In the genomic region with DNA sequence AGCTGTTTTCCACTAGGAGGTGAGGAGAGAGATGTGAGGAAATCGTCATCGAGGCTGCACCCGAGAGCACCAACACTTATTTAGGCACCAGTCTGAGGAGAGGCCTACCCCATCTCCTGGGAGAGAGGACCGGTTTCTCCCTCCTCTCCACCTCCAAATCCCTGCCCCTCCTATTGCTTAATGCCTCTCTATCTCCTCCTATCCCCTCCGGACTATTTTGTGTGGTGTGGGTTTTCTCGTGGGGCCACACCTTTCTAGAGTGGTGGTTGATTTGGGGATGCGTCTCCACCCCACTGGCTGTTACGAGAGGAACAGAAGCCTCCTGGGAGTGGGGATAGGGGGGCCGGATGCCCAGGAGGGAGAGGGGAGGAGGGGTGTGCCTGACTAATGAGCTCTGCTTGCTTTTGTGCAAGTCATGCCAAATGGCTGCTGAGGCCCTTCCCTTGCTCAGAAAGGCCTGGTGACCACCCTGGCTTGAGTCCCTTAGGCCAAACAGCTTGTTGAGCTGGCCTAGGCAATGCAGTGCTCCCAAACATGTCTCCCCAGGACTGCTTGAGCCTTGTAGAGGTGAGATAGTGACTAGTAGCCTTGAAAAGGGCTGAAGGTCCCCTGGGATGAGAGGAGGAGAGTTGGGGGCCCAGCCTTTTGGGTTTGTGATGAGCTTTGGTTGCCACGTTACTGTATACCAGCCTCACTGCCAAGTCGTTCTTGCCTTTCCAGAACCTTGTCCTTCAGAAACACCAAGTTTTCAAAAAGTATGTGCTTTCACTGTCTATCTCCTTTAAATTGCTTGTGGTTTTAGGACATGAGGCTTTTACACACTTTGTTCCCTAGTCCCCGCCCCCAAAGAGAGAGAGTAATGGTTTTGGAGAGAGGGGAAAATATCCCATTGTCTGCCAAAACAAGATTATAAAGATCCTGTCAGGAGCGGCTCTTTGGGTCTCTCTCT, we compare ENCODE assay signal across 8 cellular contexts.
A peak's percentile ranks its signal among the peaks of the same experiment; 100 is the strongest.
DNase-seq lines count a peak whose midpoint lies in the region; ATAC-seq, FAIRE-seq and TF ChIP-seq lines count a peak whose summit lies in the region.

No MANE protein-coding gene starts in this region.

- no peak for TF ChIP-seq CTCF in RWPE2 (IDR thresholded peaks at IDR 0.05; ENCODE audit: poor library complexity, severe bottlenecking)

- ATAC-seq in HG02852 (IDR thresholded peaks at IDR 0.05; ENCODE audit: unreplicated experiment), result peak; percentile 33
- ATAC-seq in RWPE2 (ENCODE audit: low read depth), result peak; percentile 83
- no peak for ATAC-seq in GM19035 (IDR thresholded peaks at IDR 0.05; ENCODE audit: unreplicated experiment)

- no peak for FAIRE-seq in urothelium cell line (lab: Jason Lieb, UNC)

- peak overlapping the region; percentile 89 for H3K27ac ChIP-seq in RWPE2 (ENCODE audit: poor library complexity, severe bottlenecking)

- H3K4me1 ChIP-seq in RWPE2 (ENCODE audit: insufficient read depth, poor library complexity, severe bottlenecking), result peaks cover 32% of the 10 kb centered on the region

- H3K27me3 ChIP-seq in RWPE2 (ENCODE audit: insufficient read depth, poor library complexity, severe bottlenecking), result no peaks in the 10 kb centered on the region

- DNase-seq in GM04503 (ENCODE audit: low read depth) (peak; percentile 56), RWPE2 (ENCODE audit: low spot score) (peak; percentile 77), foreskin melanocyte (peak; percentile 57), nucleus accumbens (lab: John Stamatoyannopoulos, UW) (peak in 47 of 56 donors; percentile 1 to 60 (median 19)), urothelium cell line (ENCODE audit: low spot score) (peak; percentile 61)
- DNase-seq in activated effector memory CD4-positive, alpha-beta T cell treated with anti-CD3 and anti-CD28 coated beads, Interleukin-2, amount 50 U/mL, for 16 hours, result peak; percentile 84

- H3K36me3 ChIP-seq in RWPE2 (ENCODE audit: low read depth), result peaks cover 11% of the 10 kb centered on the region

- H3K4me3 ChIP-seq in RWPE2 (ENCODE audit: severe bottlenecking), result peak overlapping the region; percentile 84

- H3K9me3 ChIP-seq in RWPE2 (ENCODE audit: severe bottlenecking), result no peaks in the 10 kb centered on the region

Comparison
In these comparisons a context has a peak if more than half of its experiments do, and no peak if none do; other contexts are left out.
1. DNase-seq: peak in every context shown above with its lines; median percentile 84 in activated effector memory CD4-positive, alpha-beta T cell treated with anti-CD3 and anti-CD28 coated beads, Interleukin-2, amount 50 U/mL, for 16 hours; 77 in RWPE2; 61 in urothelium cell line; 57 in foreskin melanocyte; 56 in GM04503; 19 in nucleus accumbens.